ENCODE assay signal across 3 cellular contexts in the genomic region with DNA sequence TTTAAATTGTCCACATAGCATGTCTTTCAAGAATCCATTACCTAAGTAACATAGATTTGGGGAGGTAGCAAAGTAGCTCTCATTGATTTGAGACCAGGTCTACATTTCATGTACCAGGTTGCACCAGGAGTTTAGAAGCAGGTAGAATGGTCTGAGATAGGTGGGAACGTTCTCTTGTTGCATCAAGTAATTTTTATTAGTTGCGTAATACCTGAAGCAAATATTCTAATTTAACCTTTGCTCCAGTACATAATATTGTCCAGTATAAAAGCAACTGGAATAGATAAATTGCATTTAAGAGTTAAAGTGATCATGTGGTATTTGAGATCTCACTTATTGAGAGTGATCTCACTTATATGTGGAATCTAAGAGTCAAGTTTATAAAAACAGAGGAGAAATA.
TF ChIP-seq lines count a peak whose summit lies in the region.

No MANE protein-coding gene starts in this region.

TF ChIP-seq in IMR-90, 13 proteins besides CTCF, POLR2A, EP300 and RAD21:
- no peak for TF ChIP-seq MAZ (IDR thresholded peaks at IDR 0.05; ENCODE audit: borderline replicate concordance, low read depth, low read length)
- no peak for TF ChIP-seq BHLHE40 (IDR thresholded peaks at IDR 0.05; ENCODE audit: low read depth, low read length)
- TF ChIP-seq, protein P1, sequence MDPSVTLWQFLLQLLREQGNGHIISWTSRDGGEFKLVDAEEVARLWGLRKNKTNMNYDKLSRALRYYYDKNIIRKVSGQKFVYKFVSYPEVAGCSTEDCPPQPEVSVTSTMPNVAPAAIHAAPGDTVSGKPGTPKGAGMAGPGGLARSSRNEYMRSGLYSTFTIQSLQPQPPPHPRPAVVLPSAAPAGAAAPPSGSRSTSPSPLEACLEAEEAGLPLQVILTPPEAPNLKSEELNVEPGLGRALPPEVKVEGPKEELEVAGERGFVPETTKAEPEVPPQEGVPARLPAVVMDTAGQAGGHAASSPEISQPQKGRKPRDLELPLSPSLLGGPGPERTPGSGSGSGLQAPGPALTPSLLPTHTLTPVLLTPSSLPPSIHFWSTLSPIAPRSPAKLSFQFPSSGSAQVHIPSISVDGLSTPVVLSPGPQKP (IDR thresholded peaks at IDR 0.05; ENCODE audit: borderline replicate concordance, low read depth, low read length) = no peak
- TF ChIP-seq CEBPB (IDR thresholded peaks at IDR 0.05; ENCODE audit: low read depth, low read length) = peak; percentile 76
- no peak for TF ChIP-seq RFX5 (IDR thresholded peaks at IDR 0.05; ENCODE audit: low read depth, low read length)

TF ChIP-seq in Ishikawa, 13 proteins besides CTCF, POLR2A, EP300 and RAD21 (continued from another document):
- TF ChIP-seq, protein P2, sequence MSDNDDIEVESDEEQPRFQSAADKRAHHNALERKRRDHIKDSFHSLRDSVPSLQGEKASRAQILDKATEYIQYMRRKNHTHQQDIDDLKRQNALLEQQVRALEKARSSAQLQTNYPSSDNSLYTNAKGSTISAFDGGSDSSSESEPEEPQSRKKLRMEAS (IDR thresholded peaks at IDR 0.05) = no peak
- peak; percentile 39; the same call in 1 of the 2 replicates for TF ChIP-seq CEBPB (IDR thresholded peaks at IDR 0.05)
- TF ChIP-seq FOXM1 (IDR thresholded peaks at IDR 0.05; ENCODE audit: borderline replicate concordance, low read depth) = no peak

TF ChIP-seq in H1, 55 proteins besides CTCF, POLR2A, EP300 and RAD21 (continued from another document):
- peak; percentile 64; the same call in 1 of the 2 replicates for TF ChIP-seq CEBPB (IDR thresholded peaks at IDR 0.05; ENCODE audit: low read depth, low read length)
